8 cellular contexts compared by ENCODE assay signal in the genomic region with DNA sequence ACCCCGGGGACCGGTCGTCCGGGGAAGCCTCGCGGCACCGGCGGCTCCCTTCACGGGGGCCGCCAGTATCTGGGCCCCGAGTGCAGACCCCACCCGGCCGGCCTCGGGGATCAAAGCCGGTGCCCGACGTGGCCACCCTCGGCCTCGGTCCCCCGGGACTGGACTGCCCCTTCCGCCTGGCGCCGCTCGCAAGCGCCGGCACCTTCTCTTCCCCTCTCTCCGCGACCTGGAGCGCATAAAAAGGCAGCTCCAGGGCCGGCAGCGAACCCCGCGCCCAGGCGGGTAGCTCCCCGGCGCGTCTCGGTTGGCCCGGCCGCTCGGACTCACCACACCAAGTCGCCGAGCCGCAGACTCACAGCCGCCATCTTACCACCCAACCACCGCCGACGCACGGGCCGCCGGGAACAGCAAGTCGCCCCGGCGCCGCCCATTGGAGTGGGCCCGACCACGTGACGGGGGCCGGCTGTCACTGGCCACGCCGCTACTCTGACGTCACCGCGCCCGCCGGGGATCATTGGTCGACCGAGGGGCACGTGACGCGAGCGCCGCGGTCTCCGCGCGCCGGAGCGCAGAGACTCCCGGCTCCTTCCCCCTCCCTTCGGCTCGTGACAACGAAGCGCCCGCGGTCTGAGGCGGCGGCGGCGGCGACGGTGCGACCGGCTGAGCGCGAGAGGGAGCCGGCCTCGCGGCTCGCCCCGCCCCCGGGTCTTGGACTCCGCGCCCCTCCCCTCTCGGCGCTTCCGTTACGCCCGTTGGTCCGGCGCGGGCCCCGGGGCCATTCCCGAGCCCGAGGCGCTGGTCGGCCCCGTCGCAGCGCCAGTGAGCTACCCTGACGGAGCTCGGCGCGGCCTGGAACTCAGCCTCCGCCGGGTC. TPM values are rescaled to one million over a fixed set of nuclear protein-coding genes. Genes with fewer than 3 reads are reported as not detected.
A peak's percentile ranks its signal among the peaks of the same experiment; 100 is the strongest.
DNase-seq lines count a peak whose midpoint lies in the region; ATAC-seq and TF ChIP-seq lines count a peak whose summit lies in the region.

A gene (minus strand): TSS at position 388 of the 873 bp plus-strand sequence. CDS start 23 bp downstream, at position 365.
A gene with protein sequence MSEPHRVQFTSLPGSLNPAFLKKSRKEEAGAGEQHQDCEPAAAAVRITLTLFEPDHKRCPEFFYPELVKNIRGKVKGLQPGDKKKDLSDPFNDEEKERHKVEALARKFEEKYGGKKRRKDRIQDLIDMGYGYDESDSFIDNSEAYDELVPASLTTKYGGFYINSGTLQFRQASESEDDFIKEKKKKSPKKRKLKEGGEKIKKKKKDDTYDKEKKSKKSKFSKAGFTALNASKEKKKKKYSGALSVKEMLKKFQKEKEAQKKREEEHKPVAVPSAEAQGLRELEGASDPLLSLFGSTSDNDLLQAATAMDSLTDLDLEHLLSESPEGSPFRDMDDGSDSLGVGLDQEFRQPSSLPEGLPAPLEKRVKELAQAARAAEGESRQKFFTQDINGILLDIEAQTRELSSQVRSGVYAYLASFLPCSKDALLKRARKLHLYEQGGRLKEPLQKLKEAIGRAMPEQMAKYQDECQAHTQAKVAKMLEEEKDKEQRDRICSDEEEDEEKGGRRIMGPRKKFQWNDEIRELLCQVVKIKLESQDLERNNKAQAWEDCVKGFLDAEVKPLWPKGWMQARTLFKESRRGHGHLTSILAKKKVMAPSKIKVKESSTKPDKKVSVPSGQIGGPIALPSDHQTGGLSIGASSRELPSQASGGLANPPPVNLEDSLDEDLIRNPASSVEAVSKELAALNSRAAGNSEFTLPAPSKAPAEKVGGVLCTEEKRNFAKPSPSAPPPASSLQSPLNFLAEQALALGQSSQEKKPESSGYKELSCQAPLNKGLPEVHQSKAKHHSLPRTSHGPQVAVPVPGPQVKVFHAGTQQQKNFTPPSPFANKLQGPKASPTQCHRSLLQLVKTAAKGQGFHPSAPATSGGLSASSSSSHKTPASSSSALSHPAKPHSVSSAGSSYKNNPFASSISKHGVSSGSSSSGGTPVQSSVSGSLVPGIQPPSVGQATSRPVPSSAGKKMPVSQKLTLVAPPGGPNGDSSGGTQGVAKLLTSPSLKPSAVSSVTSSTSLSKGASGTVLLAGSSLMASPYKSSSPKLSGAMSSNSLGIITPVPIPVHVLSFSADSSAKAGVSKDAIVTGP (N-terminal part only) (plus strand): TSS at position 581 of the 873 bp plus-strand sequence. CDS start 5,437 bp downstream, outside the sequence.

- in situ Hi-C loops in KBM-7 (cut with MboI; ENCODE audit: low pct_unique_long_range_greater_than_20kb, low sequenced_read_pairs) = no loop called here

- peak within 1 kb of the TSS; percentile 67 for H3K9ac ChIP-seq in muscle layer of colon (ENCODE audit: low read length)

- DNase-seq in DMS153 treated with DMSO at 0.1 percent for 48 hours (lab: John Stamatoyannopoulos, UW; ENCODE audit: unreplicated experiment) (peak; percentile 95), KBM-7 (peak; percentile 98)
- peak; percentile 100 for DNase-seq in activated T-cell treated with anti-CD3 and anti-CD28 coated beads, Interleukin-2, amount 50 U/mL, for 4 hours
- DNase-seq in stimulated activated CD8-positive, alpha-beta memory T cell treated with anti-CD3 and anti-CD28 coated beads, Interleukin-7, amount 100 ng/mL, for 24 hours (ENCODE audit: low read depth) = peak; percentile 99

- H3K36me3 Mint-ChIP-seq in activated T-cell treated with anti-CD3 and anti-CD28 coated beads, Interleukin-2, amount 50 U/mL, for 4 hours (ENCODE audit: insufficient read depth) = peaks cover 18% of the 10 kb centered on the region

- peak; percentile 87 for ATAC-seq in GM21717 (IDR thresholded peaks at IDR 0.05; ENCODE audit: unreplicated experiment)
- ATAC-seq in activated T-cell treated with anti-CD3 and anti-CD28 coated beads, Interleukin-2, amount 50 U/mL, for 4 hours = peak; percentile 90 to 91
- ATAC-seq in esophagus mucosa = peak; percentile 95

- no peaks in the 10 kb centered on the region for H3K9me3 ChIP-seq in muscle layer of colon (ENCODE audit: low read length)

- no peaks in the 10 kb centered on the region for H3K27me3 Mint-ChIP-seq in activated T-cell treated with anti-CD3 and anti-CD28 coated beads, Interleukin-2, amount 50 U/mL, for 4 hours (ENCODE audit: low read depth)

- H3K4me3 ChIP-seq in muscle layer of colon (ENCODE audit: low read depth in 1 of 2, low read length in 2 of 2) = peak within 1 kb of the TSS; percentile 78 to 96

- peak within 1 kb of the TSS; percentile 92 for H3K27ac ChIP-seq in muscle layer of colon (ENCODE audit: low read depth, low read length)

- H3K27me3 ChIP-seq in muscle layer of colon (ENCODE audit: control insufficient read depth in 1 of 2, insufficient read depth in 2 of 2, low read length in 2 of 2) = no peaks in the 10 kb centered on the region

- peaks cover 39% of the 10 kb centered on the region for H3K4me1 ChIP-seq in muscle layer of colon (ENCODE audit: insufficient read depth, low read length)

- H3K36me3 ChIP-seq in muscle layer of colon (ENCODE audit: insufficient read depth, low read length) = peaks cover 22% of the 10 kb centered on the region

- peak within 1 kb of the TSS; percentile 92 for H3K4me3 Mint-ChIP-seq in activated T-cell treated with anti-CD3 and anti-CD28 coated beads, Interleukin-2, amount 50 U/mL, for 4 hours

- no peaks in the 10 kb centered on the region for H3K9me3 Mint-ChIP-seq in activated T-cell treated with anti-CD3 and anti-CD28 coated beads, Interleukin-2, amount 50 U/mL, for 4 hours

- peaks cover 52% of the 10 kb centered on the region for H3K4me1 Mint-ChIP-seq in activated T-cell treated with anti-CD3 and anti-CD28 coated beads, Interleukin-2, amount 50 U/mL, for 4 hours (ENCODE audit: low read depth)

TF ChIP-seq in PFSK-1, 5 proteins besides CTCF, POLR2A, EP300 and RAD21:
- TF ChIP-seq FOXP2 (optimal IDR thresholded peaks at IDR 0.05; ENCODE audit: borderline replicate concordance, extremely low read depth, extremely low read length, insufficient read depth) (peak; percentile 59), SIN3A (IDR thresholded peaks at IDR 0.05; ENCODE audit: borderline replicate concordance, insufficient read depth, low read length) (peak; percentile 11; the same call in 1 of the 2 replicates), POLR2AphosphoS5 (IDR thresholded peaks at IDR 0.05; ENCODE audit: low read depth, low read length) (peak; percentile 64), TAF1 (IDR thresholded peaks at IDR 0.05; ENCODE audit: borderline replicate concordance, insufficient read depth, low read length) (peak; percentile 76)
- TF ChIP-seq, protein P1, sequence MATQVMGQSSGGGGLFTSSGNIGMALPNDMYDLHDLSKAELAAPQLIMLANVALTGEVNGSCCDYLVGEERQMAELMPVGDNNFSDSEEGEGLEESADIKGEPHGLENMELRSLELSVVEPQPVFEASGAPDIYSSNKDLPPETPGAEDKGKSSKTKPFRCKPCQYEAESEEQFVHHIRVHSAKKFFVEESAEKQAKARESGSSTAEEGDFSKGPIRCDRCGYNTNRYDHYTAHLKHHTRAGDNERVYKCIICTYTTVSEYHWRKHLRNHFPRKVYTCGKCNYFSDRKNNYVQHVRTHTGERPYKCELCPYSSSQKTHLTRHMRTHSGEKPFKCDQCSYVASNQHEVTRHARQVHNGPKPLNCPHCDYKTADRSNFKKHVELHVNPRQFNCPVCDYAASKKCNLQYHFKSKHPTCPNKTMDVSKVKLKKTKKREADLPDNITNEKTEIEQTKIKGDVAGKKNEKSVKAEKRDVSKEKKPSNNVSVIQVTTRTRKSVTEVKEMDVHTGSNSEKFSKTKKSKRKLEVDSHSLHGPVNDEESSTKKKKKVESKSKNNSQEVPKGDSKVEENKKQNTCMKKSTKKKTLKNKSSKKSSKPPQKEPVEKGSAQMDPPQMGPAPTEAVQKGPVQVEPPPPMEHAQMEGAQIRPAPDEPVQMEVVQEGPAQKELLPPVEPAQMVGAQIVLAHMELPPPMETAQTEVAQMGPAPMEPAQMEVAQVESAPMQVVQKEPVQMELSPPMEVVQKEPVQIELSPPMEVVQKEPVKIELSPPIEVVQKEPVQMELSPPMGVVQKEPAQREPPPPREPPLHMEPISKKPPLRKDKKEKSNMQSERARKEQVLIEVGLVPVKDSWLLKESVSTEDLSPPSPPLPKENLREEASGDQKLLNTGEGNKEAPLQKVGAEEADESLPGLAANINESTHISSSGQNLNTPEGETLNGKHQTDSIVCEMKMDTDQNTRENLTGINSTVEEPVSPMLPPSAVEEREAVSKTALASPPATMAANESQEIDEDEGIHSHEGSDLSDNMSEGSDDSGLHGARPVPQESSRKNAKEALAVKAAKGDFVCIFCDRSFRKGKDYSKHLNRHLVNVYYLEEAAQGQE (IDR thresholded peaks at IDR 0.05; ENCODE audit: insufficient read depth in 1 of 2, low read depth in 2 of 2, low read length in 2 of 2) = no peak
TF ChIP-seq in PFSK-1: peak in this region for 4.

RNA-seq across cellular contexts. Expression of the first gene that starts in this region (rescaled TPM):
- 36.6 TPM for polyA plus RNA-seq in PFSK-1 (2012; ENCODE audit: insufficient read length, low read depth)
- 100 to 1,000 TPM; 109 to 116 (median 114) TPM for total RNA-seq in activated T-cell treated with anti-CD3 and anti-CD28 coated beads, Interleukin-2, amount 50 U/mL, for 4 hours
- 49.9 TPM for total RNA-seq in esophagus mucosa

RNA-seq across cellular contexts. Expression of the second gene that starts in this region (rescaled TPM):
- 30.2 TPM for polyA plus RNA-seq in PFSK-1 (2012; ENCODE audit: insufficient read length, low read depth)
- 10 to 100 TPM; 38.2 to 44.6 (median 42.2) TPM for total RNA-seq in activated T-cell treated with anti-CD3 and anti-CD28 coated beads, Interleukin-2, amount 50 U/mL, for 4 hours
- 12.0 TPM for total RNA-seq in esophagus mucosa

Comparison
In these comparisons a context has a peak if more than half of its experiments do, and no peak if none do; other contexts are left out.
1. Peak in every context shown above with its lines: DNase-seq, ATAC-seq, H3K4me3 ChIP-seq and H3K27ac ChIP-seq.